ENCODE assay signal across 1 cellular context in genomic region chr2:60335533-60336237, GRCh38.
TF ChIP-seq lines count a peak whose summit lies in the region.

No MANE protein-coding gene starts in this region.

TF ChIP-seq in GM23338, 12 proteins besides CTCF, POLR2A, EP300 and RAD21 (continued from another document):
- no peak for TF ChIP-seq ZNF462 (CRISPR knock-in tag; IDR thresholded peaks at IDR 0.05)
- no peak for TF ChIP-seq REST (IDR thresholded peaks at IDR 0.05; ENCODE audit: unreplicated experiment)
- TF ChIP-seq ZNF331 (CRISPR knock-in tag; IDR thresholded peaks at IDR 0.05; ENCODE audit: low read depth), result no peak
- no peak for TF ChIP-seq NANOG (IDR thresholded peaks at IDR 0.05; ENCODE audit: borderline replicate concordance)
